9 cellular contexts compared by ENCODE assay signal in the genomic region with DNA sequence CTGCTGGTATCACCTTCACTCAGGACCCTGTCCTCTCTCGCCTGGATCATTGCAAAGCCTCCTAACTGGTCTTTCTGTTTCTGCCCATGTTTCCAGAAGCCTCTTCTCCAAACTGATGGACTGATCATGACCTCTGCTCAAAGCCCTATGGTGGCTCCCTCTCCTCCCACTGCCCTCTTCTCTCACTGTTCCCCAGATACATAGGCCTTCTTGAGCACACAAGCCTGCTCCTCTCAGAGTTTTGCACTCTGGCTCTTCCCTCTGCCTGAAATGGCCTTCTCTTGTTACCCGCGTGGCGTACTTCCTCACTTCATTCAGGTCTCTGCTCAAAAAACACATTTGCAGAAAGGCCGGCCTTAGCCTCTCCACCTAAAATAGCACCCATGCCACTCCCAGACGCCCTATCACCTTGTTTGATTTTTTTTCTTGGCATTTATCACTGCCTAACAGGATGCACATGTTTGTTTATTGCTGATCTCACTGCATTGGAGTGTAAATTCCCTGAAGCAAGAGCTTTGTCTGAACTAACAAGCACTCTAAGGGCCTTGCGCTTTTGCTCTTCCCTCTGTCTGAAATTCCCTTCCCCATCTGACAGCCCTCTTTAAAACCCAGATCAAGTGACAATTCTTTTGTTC. TPM values are rescaled to one million over a fixed set of nuclear protein-coding genes. Genes with fewer than 3 reads are reported as not detected.
DNase-seq lines count a peak whose midpoint lies in the region; ATAC-seq, FAIRE-seq and TF ChIP-seq lines count a peak whose summit lies in the region.
"Had no signal": no experiment of that assay in that cellular context is flagged by ENCODE, and none has a peak within 500 bp of the region (broad histone marks: within the 10 kb centered on the region; RNA-seq: fewer than 3 reads in every experiment).

No MANE protein-coding gene starts in this region.

- no peak for ATAC-seq in stimulated activated naive CD8-positive, alpha-beta T cell treated with anti-CD3 and anti-CD28 coated beads, Interleukin-15, Interleukin-2, amounts not matched to agents 100 U/mL and 50 U/mL, for 24 hours
- ATAC-seq in activated B cell treated with CpG ODN at 0.5 μM for 24 hours (ENCODE audit: low read depth) (no peak), HG02678 (IDR thresholded peaks at IDR 0.05; ENCODE audit: unreplicated experiment) (no peak), GM19324 (IDR thresholded peaks at IDR 0.05; ENCODE audit: low FRiP score, unreplicated experiment) (no peak)

- CTCF ChIA-PET in activated B cell treated with CpG ODN at 0.5 μM for 24 hours (lab: Charles Lee): no interaction called here

- TF ChIP-seq CTCF in activated B cell treated with CpG ODN at 0.5 μM for 24 hours (IDR thresholded peaks at IDR 0.05): no peak
- no peak for TF ChIP-seq CTCF in glutamatergic neuron (IDR thresholded peaks at IDR 0.05; ENCODE audit: partially characterized antibody, unreplicated experiment)

- peak overlapping the region; percentile 91 for H3K4me3 Mint-ChIP-seq in stimulated activated naive CD8-positive, alpha-beta T cell treated with anti-CD3 and anti-CD28 coated beads, Interleukin-15, Interleukin-2, amounts not matched to agents 100 ng/mL and 50 ng/mL, for 24 hours
- H3K4me3 Mint-ChIP-seq in activated B cell treated with CpG ODN at 0.5 μM for 24 hours (peak overlapping the region; percentile 7), glutamatergic neuron (ENCODE audit: unreplicated experiment) (peak overlapping the region; percentile 65)

- intact Hi-C loops in activated B cell treated with CpG ODN at 0.5 μM for 24 hours (cut with micrococcal nuclease): loop anchor here (10.0 kb wide), 2 partner anchors 622 to 752 kb away; a partner anchor contains a TSS

- peaks cover 15% of the 10 kb centered on the region for H3K36me3 Mint-ChIP-seq in stimulated activated naive CD8-positive, alpha-beta T cell treated with anti-CD3 and anti-CD28 coated beads, Interleukin-15, Interleukin-2, amounts not matched to agents 100 ng/mL and 50 ng/mL, for 24 hours (ENCODE audit: low read depth)
- H3K36me3 Mint-ChIP-seq in activated B cell treated with CpG ODN at 0.5 μM for 24 hours (ENCODE audit: low read depth) (peaks cover 9% of the 10 kb centered on the region), glutamatergic neuron (ENCODE audit: unreplicated experiment) (no peaks in the 10 kb centered on the region)

- no peak for DNase-seq in stimulated activated naive CD8-positive, alpha-beta T cell treated with anti-CD3 and anti-CD28 coated beads, Interleukin-15, Interleukin-2, amounts not matched to agents 100 U/mL and 50 U/mL, for 24 hours
- DNase-seq in activated B cell treated with CpG ODN at 0.5 μM for 24 hours (no peak), glutamatergic neuron (no peak), urothelium cell line (ENCODE audit: low spot score) (peak; percentile 24), glomerular visceral epithelial cell (ENCODE audit: extremely low spot score) (no peak)
- DNase-seq: activated effector memory CD4-positive, alpha-beta T cell treated with Interleukin-2 at 50 U/mL for 16 hours had no signal

- H3K27me3 Mint-ChIP-seq in stimulated activated naive CD8-positive, alpha-beta T cell treated with anti-CD3 and anti-CD28 coated beads, Interleukin-15, Interleukin-2, amounts not matched to agents 100 ng/mL and 50 ng/mL, for 24 hours: peaks cover under 1% of the 10 kb centered on the region
- H3K27me3 Mint-ChIP-seq in activated B cell treated with CpG ODN at 0.5 μM for 24 hours (no peaks in the 10 kb centered on the region), glutamatergic neuron (ENCODE audit: unreplicated experiment) (no peaks in the 10 kb centered on the region)

- H3K27ac Mint-ChIP-seq in stimulated activated naive CD8-positive, alpha-beta T cell treated with anti-CD3 and anti-CD28 coated beads, Interleukin-15, Interleukin-2, amounts not matched to agents 100 ng/mL and 50 ng/mL, for 24 hours: no peak overlapping the region
- no peak overlapping the region for H3K27ac Mint-ChIP-seq in activated B cell treated with CpG ODN at 0.5 μM for 24 hours
- H3K27ac Mint-ChIP-seq in glutamatergic neuron (ENCODE audit: unreplicated experiment): peak overlapping the region; percentile 5

- H3K4me1 Mint-ChIP-seq in stimulated activated naive CD8-positive, alpha-beta T cell treated with anti-CD3 and anti-CD28 coated beads, Interleukin-15, Interleukin-2, amounts not matched to agents 100 ng/mL and 50 ng/mL, for 24 hours (ENCODE audit: low read depth): peaks cover 37% of the 10 kb centered on the region
- H3K4me1 Mint-ChIP-seq in activated B cell treated with CpG ODN at 0.5 μM for 24 hours: peaks cover 32% of the 10 kb centered on the region
- H3K4me1 Mint-ChIP-seq in glutamatergic neuron (ENCODE audit: low read depth, unreplicated experiment): peaks cover 31% of the 10 kb centered on the region

- no peak for FAIRE-seq in urothelium cell line (lab: Jason Lieb, UNC)

- POLR2A ChIA-PET in activated B cell treated with CpG ODN at 0.5 μM for 24 hours (lab: Charles Lee): no interaction called here

- no peaks in the 10 kb centered on the region for H3K9me3 Mint-ChIP-seq in stimulated activated naive CD8-positive, alpha-beta T cell treated with anti-CD3 and anti-CD28 coated beads, Interleukin-15, Interleukin-2, amounts not matched to agents 100 ng/mL and 50 ng/mL, for 24 hours
- no peaks in the 10 kb centered on the region for H3K9me3 Mint-ChIP-seq in activated B cell treated with CpG ODN at 0.5 μM for 24 hours
- H3K9me3 Mint-ChIP-seq in glutamatergic neuron (ENCODE audit: unreplicated experiment): peaks cover 3% of the 10 kb centered on the region

RNA-seq across cellular contexts. Expression of a gene that starts 1.4 kb away (rescaled TPM):
- total RNA-seq in activated B cell treated with CpG ODN at 0.5 μM for 24 hours (112 and 113 TPM in 2 replicates), glutamatergic neuron (ENCODE audit: unreplicated experiment) (144 TPM)

RNA-seq across cellular contexts. Expression of a gene that starts 23.9 kb away (rescaled TPM):
- 0.35 and 0.39 TPM in 2 replicates for total RNA-seq in activated B cell treated with CpG ODN at 0.5 μM for 24 hours
- total RNA-seq in glutamatergic neuron (ENCODE audit: unreplicated experiment): 78.7 TPM

Comparison
In these comparisons a context has a peak if more than half of its experiments do, and no peak if none do; other contexts are left out.
1. H3K4me3 Mint-ChIP-seq: peak in every context shown above with its lines; median percentile 91 in stimulated activated naive CD8-positive, alpha-beta T cell treated with anti-CD3 and anti-CD28 coated beads, Interleukin-15, Interleukin-2, amounts not matched to agents 100 ng/mL and 50 ng/mL, for 24 hours; 65 in glutamatergic neuron; 7 in activated B cell treated with CpG ODN at 0.5 μM for 24 hours.
2. RNA of a gene that starts 23.9 kb away (total RNA-seq): 78.7 TPM in glutamatergic neuron (single experiment); 0.35 to 0.39 TPM in activated B cell treated with CpG ODN at 0.5 μM for 24 hours; every median in the first group is over 10 times any median in the second.